16 cellular contexts compared by ENCODE assay signal in genomic region chr5:168592014-168592368, GRCh38. TPM values are rescaled to one million over a fixed set of nuclear protein-coding genes. Genes with fewer than 3 reads are reported as not detected.
DNase-seq lines count a peak whose midpoint lies in the region; TF ChIP-seq lines count a peak whose summit lies in the region.
"Had no signal": no experiment of that assay in that cellular context is flagged by ENCODE, and none has a peak within 500 bp of the region (broad histone marks: within the 10 kb centered on the region; RNA-seq: fewer than 3 reads in every experiment).

No MANE protein-coding gene starts in this region.

- no peaks in the 10 kb centered on the region for H3K79me1 ChIP-seq in trophoblast cell (ENCODE audit: low read length)

- CTCF ChIA-PET in A673 (lab: Charles Lee), result no interaction called here
- CTCF ChIA-PET in activated CD4-positive, alpha-beta memory T cell treated with anti-CD3 and anti-CD28 coated beads, Interleukin-2, amount 10 ng/mL, durations not matched to agents 7 days and 5 days (lab: Charles Lee), result no interaction called here

- no peaks in the 10 kb centered on the region for H3K27me3 ChIP-seq in Peyer's patch
- H3K27me3 ChIP-seq in trophoblast cell (ENCODE audit: insufficient read depth, low read length), result no peaks in the 10 kb centered on the region
- H3K27me3 ChIP-seq in A673 (replicated peaks; ENCODE audit: insufficient read depth, low read depth, low read length, poor library complexity), result peaks cover 2% of the 10 kb centered on the region
- H3K27me3 ChIP-seq: cardiac muscle cell had no signal

- H3K14ac ChIP-seq in trophoblast cell (ENCODE audit: low read length), result no peak overlapping the region

- H2BK12ac ChIP-seq in trophoblast cell (ENCODE audit: low read length), result no peak overlapping the region

- H4K91ac ChIP-seq in trophoblast cell (ENCODE audit: low read depth, low read length), result no peak overlapping the region

- no peak overlapping the region for H2AK5ac ChIP-seq in trophoblast cell (ENCODE audit: low read length)

- no peak overlapping the region for H4K8ac ChIP-seq in trophoblast cell (ENCODE audit: low read depth, low read length)

- H3K4ac ChIP-seq in trophoblast cell (ENCODE audit: low read depth, low read length), result no peak overlapping the region

- H3K9me3 ChIP-seq in Peyer's patch (no peaks in the 10 kb centered on the region), trophoblast cell (ENCODE audit: insufficient read depth, low read depth, low read length) (no peaks in the 10 kb centered on the region), A673 (ENCODE audit: low read depth, low read length, poor library complexity, severe bottlenecking) (no peaks in the 10 kb centered on the region)

- H3K27ac ChIP-seq in Peyer's patch, result peak overlapping the region in 3 of 4 donors; percentile 1 to 85 (median 47)
- H3K27ac ChIP-seq in trophoblast cell (ENCODE audit: low read depth, low read length), result no peak overlapping the region
- no peak overlapping the region for H3K27ac ChIP-seq in A673 (ENCODE audit: low read depth, low read length, poor library complexity, severe bottlenecking)
- H3K27ac ChIP-seq: cardiac muscle cell had no signal

- BruUV-seq in A673 (replicated peaks; lab: Mats Ljungman, UMichigan), result no TSS peak

- H3K18ac ChIP-seq in trophoblast cell (ENCODE audit: low read length), result no peak overlapping the region

- H3K4me3 Mint-ChIP-seq in activated naive CD8-positive, alpha-beta T cell treated with anti-CD3 and anti-CD28 coated beads for 36 hours, result no peak overlapping the region
- H3K4me3 Mint-ChIP-seq in activated CD4-positive, alpha-beta memory T cell treated with anti-CD3 and anti-CD28 coated beads, Interleukin-2, amount 10 ng/mL, durations not matched to agents 7 days and 5 days, result no peak overlapping the region
- H3K4me3 Mint-ChIP-seq: CD8-positive, alpha-beta memory T cell; stimulated activated naive CD8-positive, alpha-beta T cell treated with anti-CD3 and anti-CD28 coated beads, Interleukin-15, amount 100 ng/mL, for 72 hours had no signal

- no peak for TF ChIP-seq POLR2A in Peyer's patch (IDR thresholded peaks at IDR 0.05)

- peaks cover 2% of the 10 kb centered on the region for H3K36me3 Mint-ChIP-seq in activated naive CD8-positive, alpha-beta T cell treated with anti-CD3 and anti-CD28 coated beads for 36 hours
- no peaks in the 10 kb centered on the region for H3K36me3 Mint-ChIP-seq in activated CD4-positive, alpha-beta memory T cell treated with anti-CD3 and anti-CD28 coated beads, Interleukin-2, amount 10 ng/mL, durations not matched to agents 7 days and 5 days (ENCODE audit: low read depth)

- no peaks in the 10 kb centered on the region for H3K79me2 ChIP-seq in trophoblast cell (ENCODE audit: control insufficient read depth, insufficient read depth, low read length, poor library complexity)

- H3K4me3 ChIP-seq in Peyer's patch (peak overlapping the region in 1 of 4 donors; percentile 17), trophoblast cell (ENCODE audit: low read depth, low read length) (no peak overlapping the region), A673 (ENCODE audit: low read depth, low read length, poor library complexity, severe bottlenecking) (no peak overlapping the region)
- H3K4me3 ChIP-seq: cardiac muscle cell had no signal

- no peak overlapping the region for H4K12ac ChIP-seq in trophoblast cell (ENCODE audit: low read depth, low read length)

- DNase-seq in EH (ENCODE audit: low read depth) (peak; percentile 30), Peyer's patch (no peak), fibroblast of gingiva (ENCODE audit: low read depth) (peak; percentile 53), trophoblast cell (peak; percentile 28 to 66), A673 (ENCODE audit: low spot score) (no peak), NCI-H446 (lab: John Stamatoyannopoulos, UW) (no peak)
- no peak for DNase-seq in activated naive CD8-positive, alpha-beta T cell treated with anti-CD3 and anti-CD28 coated beads for 36 hours
- no peak for DNase-seq in activated CD4-positive, alpha-beta memory T cell treated with anti-CD3 and anti-CD28 coated beads, Interleukin-2, amount 10 ng/mL, durations not matched to agents 7 days and 5 days
- DNase-seq: activated CD4-positive, alpha-beta T cell treated with anti-CD3 and anti-CD28 coated beads, Interleukin-2, amount 50 U/mL, for 4 hours; activated effector memory CD4-positive, alpha-beta T cell treated with anti-CD3 and anti-CD28 coated beads, Interleukin-2, amount 50 U/mL, for 16 hours; CD8-positive, alpha-beta memory T cell; HCEC 1CT; NCI-H526; retina; stimulated activated naive CD8-positive, alpha-beta T cell treated with anti-CD3 and anti-CD28 coated beads, Interleukin-15, amount 100 ng/mL, for 72 hours had no signal

- intact Hi-C loops in A673 (cut with micrococcal nuclease; ENCODE audit: unreplicated experiment), result no loop called here

- H2AFZ ChIP-seq in trophoblast cell (ENCODE audit: insufficient read depth, low read length, poor library complexity), result no peak overlapping the region

- peaks cover 30% of the 10 kb centered on the region for H3K27me3 Mint-ChIP-seq in activated naive CD8-positive, alpha-beta T cell treated with anti-CD3 and anti-CD28 coated beads for 36 hours
- H3K27me3 Mint-ChIP-seq in activated CD4-positive, alpha-beta memory T cell treated with anti-CD3 and anti-CD28 coated beads, Interleukin-2, amount 10 ng/mL, durations not matched to agents 7 days and 5 days, result peaks cover 41% of the 10 kb centered on the region

- H3K4me2 ChIP-seq in trophoblast cell (ENCODE audit: low read length), result no peak overlapping the region

- peaks cover 2% of the 10 kb centered on the region for H3K9me3 Mint-ChIP-seq in activated naive CD8-positive, alpha-beta T cell treated with anti-CD3 and anti-CD28 coated beads for 36 hours
- H3K9me3 Mint-ChIP-seq in activated CD4-positive, alpha-beta memory T cell treated with anti-CD3 and anti-CD28 coated beads, Interleukin-2, amount 10 ng/mL, durations not matched to agents 7 days and 5 days, result no peaks in the 10 kb centered on the region

- WGBS in trophoblast cell (ENCODE audit: extremely low coverage, insufficient coverage, insufficient read length), result no CpG with 5 or more reads among the region's 1 CpG

- H3K36me3 ChIP-seq in Peyer's patch (no peaks in the 10 kb centered on the region), trophoblast cell (ENCODE audit: control insufficient read depth in 1 of 2, insufficient read depth in 2 of 2, low read length in 2 of 2) (no peaks in the 10 kb centered on the region), A673 (ENCODE audit: insufficient read depth, low read length, poor library complexity, severe bottlenecking) (no peaks in the 10 kb centered on the region)
- H3K36me3 ChIP-seq: cardiac muscle cell had no signal

- H3K27ac Mint-ChIP-seq in activated naive CD8-positive, alpha-beta T cell treated with anti-CD3 and anti-CD28 coated beads for 36 hours, result no peak overlapping the region
- no peak overlapping the region for H3K27ac Mint-ChIP-seq in activated CD4-positive, alpha-beta memory T cell treated with anti-CD3 and anti-CD28 coated beads, Interleukin-2, amount 10 ng/mL, durations not matched to agents 7 days and 5 days
- H3K27ac Mint-ChIP-seq: CD8-positive, alpha-beta memory T cell; stimulated activated naive CD8-positive, alpha-beta T cell treated with anti-CD3 and anti-CD28 coated beads, Interleukin-15, amount 100 ng/mL, for 72 hours had no signal

- no peak overlapping the region for H2BK5ac ChIP-seq in trophoblast cell (ENCODE audit: low read depth, low read length, poor library complexity)

- no peak for TF ChIP-seq CTCF in Peyer's patch (IDR thresholded peaks at IDR 0.05)
- TF ChIP-seq CTCF in A673 (conservative IDR thresholded peaks at IDR 0.05; ENCODE audit: low read depth, low read length), result no peak

- H2BK120ac ChIP-seq in trophoblast cell (ENCODE audit: insufficient read depth, low read length, poor library complexity), result no peak overlapping the region

- no peak overlapping the region for H3K9ac ChIP-seq in trophoblast cell (ENCODE audit: low read length)

- no peak overlapping the region for H3K23ac ChIP-seq in trophoblast cell (ENCODE audit: low read length)

- peaks cover 0 to 13% (median 0%) of the 10 kb centered on the region in 4 donors for H3K4me1 ChIP-seq in Peyer's patch
- H3K4me1 ChIP-seq in trophoblast cell (ENCODE audit: control insufficient read depth in 1 of 2, insufficient read depth in 2 of 2, low read length in 2 of 2), result no peaks in the 10 kb centered on the region
- no peaks in the 10 kb centered on the region for H3K4me1 ChIP-seq in A673 (ENCODE audit: insufficient read depth, low read length, poor library complexity, severe bottlenecking)

- POLR2A ChIA-PET in A673 (lab: Charles Lee; ENCODE audit: low non-redundant PET), result no interaction called here
- POLR2A ChIA-PET in activated CD4-positive, alpha-beta memory T cell treated with anti-CD3 and anti-CD28 coated beads, Interleukin-2, amount 10 ng/mL, durations not matched to agents 7 days and 5 days (lab: Charles Lee), result interaction anchor here (1.3 kb wide), 1 partner anchor 12 kb away, joined by 5 read pairs; no protein-coding TSS in a partner anchor

- H3K4me1 Mint-ChIP-seq in activated naive CD8-positive, alpha-beta T cell treated with anti-CD3 and anti-CD28 coated beads for 36 hours, result no peaks in the 10 kb centered on the region
- no peaks in the 10 kb centered on the region for H3K4me1 Mint-ChIP-seq in activated CD4-positive, alpha-beta memory T cell treated with anti-CD3 and anti-CD28 coated beads, Interleukin-2, amount 10 ng/mL, durations not matched to agents 7 days and 5 days
- H3K4me1 Mint-ChIP-seq: CD8-positive, alpha-beta memory T cell; stimulated activated naive CD8-positive, alpha-beta T cell treated with anti-CD3 and anti-CD28 coated beads, Interleukin-15, amount 100 ng/mL, for 72 hours had no signal

RNA-seq across cellular contexts. Expression of gene PANK3, which starts 12.8 kb away (rescaled TPM):
- total RNA-seq in Peyer's patch (10 to 100 TPM; 29.7 to 94.8 (median 73.1) TPM), A673 (2021) (79.2 and 87.9 TPM in 2 replicates)
- polyA plus RNA-seq in trophoblast cell (2013), result 23.9 and 24.3 TPM in 2 replicates
- 10 to 100 TPM; 59.6 to 61.7 TPM for total RNA-seq in activated naive CD8-positive, alpha-beta T cell treated with anti-CD3 and anti-CD28 coated beads for 36 hours
- total RNA-seq in activated CD4-positive, alpha-beta memory T cell treated with anti-CD3 and anti-CD28 coated beads, Interleukin-2, amount 10 ng/mL, durations not matched to agents 7 days and 5 days, result 10 to 100 TPM; 63.9 to 66.1 TPM

Comparison
In these comparisons a context has a peak if more than half of its experiments do, and no peak if none do; other contexts are left out.
1. DNase-seq: peak in EH (single experiment), fibroblast of gingiva (single experiment) and trophoblast cell (2 of 2); none in Peyer's patch (0 of 3), A673 (single experiment), NCI-H446 (0 of 2), activated naive CD8-positive, alpha-beta T cell treated with anti-CD3 and anti-CD28 coated beads for 36 hours (single experiment) and activated CD4-positive, alpha-beta memory T cell treated with anti-CD3 and anti-CD28 coated beads, Interleukin-2, amount 10 ng/mL, durations not matched to agents 7 days and 5 days (single experiment).
2. H3K27ac ChIP-seq: peak in Peyer's patch (3 of 4); none in trophoblast cell (single experiment) and A673 (single experiment).